Comparison of ENCODE assay signal across 1 cellular context in genomic region chr19:3061214-3062161, GRCh38.
TF ChIP-seq lines count a peak whose summit lies in the region.

No MANE protein-coding gene starts in this region.

TF ChIP-seq in GM12878, 131 proteins besides CTCF, POLR2A, EP300 and RAD21 (continued from another document):
- no peak for TF ChIP-seq MXI1 (IDR thresholded peaks at IDR 0.05; ENCODE audit: low read depth, low read length)
- no peak for TF ChIP-seq MTA2 (IDR thresholded peaks at IDR 0.05; ENCODE audit: low read depth)
- no peak for TF ChIP-seq TCF7 (IDR thresholded peaks at IDR 0.05; ENCODE audit: borderline replicate concordance)
- 0 out of 2 replicates have a peak, but pooled peaks have one; percentile 42 for TF ChIP-seq NBN (IDR thresholded peaks at IDR 0.05)
- no peak for TF ChIP-seq NR2C1 (IDR thresholded peaks at IDR 0.05)
- TF ChIP-seq ZZZ3 (IDR thresholded peaks at IDR 0.05; ENCODE audit: control insufficient read depth, insufficient read length, low read depth): no peak
- TF ChIP-seq NFYA (IDR thresholded peaks at IDR 0.05; ENCODE audit: borderline replicate concordance, low read depth, low read length): no peak
- TF ChIP-seq MEF2A (IDR thresholded peaks at IDR 0.05; ENCODE audit: insufficient read depth, low read depth, low read length): no peak
- no peak for TF ChIP-seq BCL11A (IDR thresholded peaks at IDR 0.05; ENCODE audit: low read depth, low read length)
- no peak for TF ChIP-seq CBX3 (IDR thresholded peaks at IDR 0.05; ENCODE audit: borderline replicate concordance, low read depth)
- peak in 1 of 2 experiments; percentile 66; a peak in 1 of 4 replicates for TF ChIP-seq BHLHE40 (IDR thresholded peaks at IDR 0.05; ENCODE audit: borderline replicate concordance in 1 of 2, low read depth in 2 of 2, low read length in 1 of 2)
- TF ChIP-seq IKZF1 (conservative IDR thresholded peaks at IDR 0.05): peak; percentile 76
- no peak for TF ChIP-seq HDAC2 (IDR thresholded peaks at IDR 0.05)
- TF ChIP-seq HCFC1 (IDR thresholded peaks at IDR 0.05; ENCODE audit: low read length): no peak; the same call in 1 of the 2 replicates
- no peak for TF ChIP-seq SUPT20H (IDR thresholded peaks at IDR 0.05; ENCODE audit: borderline replicate concordance, control insufficient read depth, low read depth, low read length)
- TF ChIP-seq LARP7 (IDR thresholded peaks at IDR 0.05): peak; percentile 71; the same call in 1 of the 2 replicates
- TF ChIP-seq ZNF384 (IDR thresholded peaks at IDR 0.05; ENCODE audit: borderline replicate concordance, low read depth, low read length): 0 out of 2 replicates have a peak, but pooled peaks have one; percentile 12
- TF ChIP-seq EED (IDR thresholded peaks at IDR 0.05; ENCODE audit: low read depth): no peak
- TF ChIP-seq SREBF2 (IDR thresholded peaks at IDR 0.05; ENCODE audit: low read length): no peak
- TF ChIP-seq, protein P1, sequence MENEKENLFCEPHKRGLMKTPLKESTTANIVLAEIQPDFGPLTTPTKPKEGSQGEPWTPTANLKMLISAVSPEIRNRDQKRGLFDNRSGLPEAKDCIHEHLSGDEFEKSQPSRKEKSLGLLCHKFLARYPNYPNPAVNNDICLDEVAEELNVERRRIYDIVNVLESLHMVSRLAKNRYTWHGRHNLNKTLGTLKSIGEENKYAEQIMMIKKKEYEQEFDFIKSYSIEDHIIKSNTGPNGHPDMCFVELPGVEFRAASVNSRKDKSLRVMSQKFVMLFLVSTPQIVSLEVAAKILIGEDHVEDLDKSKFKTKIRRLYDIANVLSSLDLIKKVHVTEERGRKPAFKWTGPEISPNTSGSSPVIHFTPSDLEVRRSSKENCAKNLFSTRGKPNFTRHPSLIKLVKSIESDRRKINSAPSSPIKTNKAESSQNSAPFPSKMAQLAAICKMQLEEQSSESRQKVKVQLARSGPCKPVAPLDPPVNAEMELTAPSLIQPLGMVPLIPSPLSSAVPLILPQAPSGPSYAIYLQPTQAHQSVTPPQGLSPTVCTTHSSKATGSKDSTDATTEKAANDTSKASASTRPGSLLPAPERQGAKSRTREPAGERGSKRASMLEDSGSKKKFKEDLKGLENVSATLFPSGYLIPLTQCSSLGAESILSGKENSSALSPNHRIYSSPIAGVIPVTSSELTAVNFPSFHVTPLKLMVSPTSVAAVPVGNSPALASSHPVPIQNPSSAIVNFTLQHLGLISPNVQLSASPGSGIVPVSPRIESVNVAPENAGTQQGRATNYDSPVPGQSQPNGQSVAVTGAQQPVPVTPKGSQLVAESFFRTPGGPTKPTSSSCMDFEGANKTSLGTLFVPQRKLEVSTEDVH (IDR thresholded peaks at IDR 0.05; ENCODE audit: low read depth, partially characterized antibody): no peak
